In genomic region chr19:10027158-10027997, GRCh38 we compare ENCODE assay signal across 8 cellular contexts. TPM values are rescaled to one million over a fixed set of nuclear protein-coding genes. Genes with fewer than 3 reads are reported as not detected.
DNase-seq lines count a peak whose midpoint lies in the region; ATAC-seq, FAIRE-seq and TF ChIP-seq lines count a peak whose summit lies in the region.

No MANE protein-coding gene starts in this region.

- peak; percentile 85 for DNase-seq in NAMALWA (ENCODE audit: low spot score)
- no peak for DNase-seq in SK-N-MC (ENCODE audit: low read depth, low spot score)
- peak; percentile 83 for DNase-seq in activated naive CD4-positive, alpha-beta T cell treated with Interleukin-2 at 50 U/mL for 16 hours
- peak; percentile 95 for DNase-seq in glomerular visceral epithelial cell (ENCODE audit: extremely low spot score)
- peak; percentile 94 to 100 (median 98) for DNase-seq in pancreas
- DNase-seq in tibial artery = peak; percentile 87 to 96

- H3K9me3 ChIP-seq in SK-N-MC (ENCODE audit: low read depth, low read length) = no peaks in the 10 kb centered on the region
- no peaks in the 10 kb centered on the region for H3K9me3 ChIP-seq in pancreas
- H3K9me3 ChIP-seq in tibial artery = no peaks in the 10 kb centered on the region

- H3K27me3 ChIP-seq in pancreas = no peaks in the 10 kb centered on the region
- H3K27me3 ChIP-seq in tibial artery = peaks cover 0 to 30% of the 10 kb centered on the region in 2 donors

- WGBS in pancreas, 2 donors = 6 to 8% methylated on average over 29 of the region's 29 CpGs

- TF ChIP-seq CTCF in 22Rv1 (IDR thresholded peaks at IDR 0.05) (peak; percentile 99), pancreas (IDR thresholded peaks at IDR 0.05) (peak; percentile 81 to 93 (median 90)), tibial artery (IDR thresholded peaks at IDR 0.05) (peak; percentile 93 to 96)

- H3K27ac ChIP-seq in 22Rv1 (no peak overlapping the region), SK-N-MC (no peak overlapping the region), pancreas (no peak overlapping the region), tibial artery (no peak overlapping the region)

- H3K36me3 ChIP-seq in SK-N-MC (ENCODE audit: insufficient read depth, low read length) = no peaks in the 10 kb centered on the region
- no peaks in the 10 kb centered on the region for H3K36me3 ChIP-seq in pancreas
- H3K36me3 ChIP-seq in tibial artery = no peaks in the 10 kb centered on the region

- peak; percentile 49 for FAIRE-seq in pancreas (lab: Jason Lieb, UNC)

- peak; percentile 72 for ATAC-seq in GM18498 (IDR thresholded peaks at IDR 0.05; ENCODE audit: unreplicated experiment)
- peak; percentile 99 for ATAC-seq in pancreas

- peak overlapping the region; percentile 59 for H3K4me3 ChIP-seq in SK-N-MC
- H3K4me3 ChIP-seq in pancreas = no peak overlapping the region
- H3K4me3 ChIP-seq in tibial artery = no peak overlapping the region

- intact Hi-C loops in pancreas (cut with DNase I) = loop anchor here in 1 of 3 donors (10.0 kb wide), 1 partner anchor 93 kb away; the partner anchor contains the start of gene OLFM2
- intact Hi-C loops in tibial artery (cut with DNase I; ENCODE audit: low total_unique reads) = loop anchor here (1.0 kb wide), 1 partner anchor 93 kb away; no protein-coding TSS in a partner anchor

- no peaks in the 10 kb centered on the region for H3K4me1 ChIP-seq in pancreas
- peaks cover 0 to 7% (median 5%) of the 10 kb centered on the region in 4 donors for H3K4me1 ChIP-seq in tibial artery

- no peak overlapping the region for H3K9ac ChIP-seq in SK-N-MC (ENCODE audit: insufficient read length)

RNA-seq across cellular contexts. Expression of gene RDH8, which starts 14.1 kb away (rescaled TPM):
- total RNA-seq in pancreas = not detected
- not detected for polyA plus RNA-seq in pancreas

RNA-seq across cellular contexts. Expression of gene COL5A3, which starts 17.1 kb away (rescaled TPM):
- total RNA-seq in pancreas = 1 to 10 TPM; 1.0 to 4.0 (median 2.0) TPM
- 1 to 10 TPM; 6.4 to 8.7 TPM for polyA plus RNA-seq in pancreas

RNA-seq across cellular contexts. Expression of gene SHFL, which starts 58.7 kb away (rescaled TPM):
- total RNA-seq in pancreas = 10 to 100 TPM in 5 of 6 donors, 1 to 10 TPM in 1; 7.9 to 19.9 (median 14.5) TPM
- polyA plus RNA-seq in pancreas = 10 to 100 TPM; 39.6 to 41.0 TPM
